Comparison of ENCODE assay signal across 17 cellular contexts in genomic region chr7:135879238-135879637, GRCh38.
DNase-seq lines count a peak whose midpoint lies in the region; ATAC-seq, FAIRE-seq and TF ChIP-seq lines count a peak whose summit lies in the region.
"Had no signal": no experiment of that assay in that cellular context is flagged by ENCODE, and none has a peak within 500 bp of the region (broad histone marks: within the 10 kb centered on the region; RNA-seq: fewer than 3 reads in every experiment).

No MANE protein-coding gene starts in this region.

- H3K4me3 ChIP-seq in small intestine (ENCODE audit: low read depth in 1 of 2, low read length in 2 of 2), result no peak overlapping the region
- H3K4me3 ChIP-seq: pancreas, spleen, tibial artery had no signal

- DNase-seq in HTR-8/SVneo (ENCODE audit: insufficient read length, low spot score) (peak; percentile 33), astrocyte of the hippocampus (ENCODE audit: low read depth, low spot score) (peak; percentile 42), foreskin keratinocyte (peak; percentile 41 to 70), type B pancreatic cell (ENCODE audit: extremely low spot score, unreplicated experiment) (no peak), Calu3 (no peak), midbrain (lab: John Stamatoyannopoulos, UW) (no peak), small intestine (no peak)
- DNase-seq: anterior cingulate cortex, NCI-H1092 treated with DMSO at 0.1 percent for 48 hours, NCI-H2107, NCI-H82, pancreas, spleen, tibial artery had no signal

- H3K4me1 ChIP-seq in foreskin keratinocyte (no peaks in the 10 kb centered on the region), small intestine (ENCODE audit: control insufficient read depth in 2 of 2, insufficient read depth in 1 of 2, low read depth in 1 of 2, low read length in 1 of 2) (no peaks in the 10 kb centered on the region)
- H3K4me1 ChIP-seq: pancreas, spleen, tibial artery had no signal

- peaks cover 8% of the 10 kb centered on the region for H3K4me1 Mint-ChIP-seq in type B pancreatic cell (ENCODE audit: unreplicated experiment)
- peaks cover 8% of the 10 kb centered on the region for H3K4me1 Mint-ChIP-seq in Calu3 (ENCODE audit: low read depth, unreplicated experiment)

- no peaks in the 10 kb centered on the region for H3K36me3 ChIP-seq in small intestine (ENCODE audit: control insufficient read depth in 2 of 2, insufficient read depth in 2 of 2, low read length in 2 of 2)
- H3K36me3 ChIP-seq: pancreas, spleen, tibial artery had no signal

- peak; percentile 23 for ATAC-seq in foreskin keratinocyte
- ATAC-seq: left lobe of liver; pancreas; stimulated activated memory B cell treated with anti-CD40 and anti-IgM and Interleukin-4, amounts not matched to agents 10 μg/mL and 1 μg/mL and 100 μg/mL, for 72 hours had no signal

- no peaks in the 10 kb centered on the region for H3K27me3 Mint-ChIP-seq in type B pancreatic cell
- peaks cover 22% of the 10 kb centered on the region for H3K27me3 Mint-ChIP-seq in Calu3 (ENCODE audit: unreplicated experiment)

- H3K9me3 ChIP-seq in small intestine (ENCODE audit: control insufficient read depth, low read depth), result no peaks in the 10 kb centered on the region
- H3K9me3 ChIP-seq: pancreas, tibial artery had no signal

- intact Hi-C loops in Calu3 (cut with micrococcal nuclease; ENCODE audit: unreplicated experiment), result no loop called here

- no TSS peak for BruUV-seq in Calu3 (replicated peaks; lab: Mats Ljungman, UMichigan)

- H3K27ac ChIP-seq in foreskin keratinocyte (no peak overlapping the region), small intestine (ENCODE audit: low read depth in 1 of 2, low read length in 1 of 2) (no peak overlapping the region)
- H3K27ac ChIP-seq: C4-2B, pancreas, spleen, tibial artery had no signal

- no peaks in the 10 kb centered on the region for H3K36me3 Mint-ChIP-seq in type B pancreatic cell
- H3K36me3 Mint-ChIP-seq in Calu3 (ENCODE audit: insufficient read depth, unreplicated experiment), result no peaks in the 10 kb centered on the region
- H3K36me3 Mint-ChIP-seq: stimulated activated memory B cell treated with anti-CD40 and anti-IgM and Interleukin-4, amounts not matched to agents 10 μg/mL and 1 μg/mL and 100 μg/mL, for 72 hours had no signal

- FAIRE-seq in HTR-8/SVneo (lab: Jason Lieb, UNC) (no peak), small intestine (lab: Jason Lieb, UNC) (no peak)
- FAIRE-seq: pancreas had no signal

- no peak overlapping the region for H3K4me3 Mint-ChIP-seq in type B pancreatic cell
- no peak overlapping the region for H3K4me3 Mint-ChIP-seq in Calu3 (ENCODE audit: low read depth, unreplicated experiment)
- H3K4me3 Mint-ChIP-seq: stimulated activated memory B cell treated with anti-CD40 and anti-IgM and Interleukin-4, amounts not matched to agents 10 μg/mL and 1 μg/mL and 100 μg/mL, for 72 hours had no signal

- CTCF ChIA-PET in Calu3 (lab: Charles Lee), result no interaction called here

- H3K9me3 Mint-ChIP-seq in type B pancreatic cell (peaks cover 5% of the 10 kb centered on the region), Calu3 (ENCODE audit: low read depth, unreplicated experiment) (peaks cover 1% of the 10 kb centered on the region)

- TF ChIP-seq CTCF in foreskin keratinocyte (conservative IDR thresholded peaks at IDR 0.05) (no peak), type B pancreatic cell (conservative IDR thresholded peaks at IDR 0.05) (no peak), Calu3 (IDR thresholded peaks at IDR 0.05; ENCODE audit: unreplicated experiment) (no peak)

- H3K27me3 ChIP-seq in foreskin keratinocyte (no peaks in the 10 kb centered on the region), small intestine (ENCODE audit: control insufficient read depth in 2 of 2, insufficient read depth in 2 of 2, low read length in 2 of 2) (no peaks in the 10 kb centered on the region)
- H3K27me3 ChIP-seq: pancreas, spleen, tibial artery had no signal

- H3K27ac Mint-ChIP-seq in type B pancreatic cell (peak overlapping the region; percentile 92), Calu3 (ENCODE audit: unreplicated experiment) (no peak overlapping the region)
- H3K27ac Mint-ChIP-seq: stimulated activated memory B cell treated with anti-CD40 and anti-IgM and Interleukin-4, amounts not matched to agents 10 μg/mL and 1 μg/mL and 100 μg/mL, for 72 hours had no signal

Comparison
In these comparisons a context has a peak if more than half of its experiments do, and no peak if none do; other contexts are left out.
1. DNase-seq: peak in HTR-8/SVneo (single experiment), astrocyte of the hippocampus (single experiment) and foreskin keratinocyte (2 of 2); none in type B pancreatic cell (single experiment), Calu3 (single experiment), midbrain (single experiment) and small intestine (single experiment).